Comparison of ENCODE assay signal across 8 cellular contexts in the genomic region with DNA sequence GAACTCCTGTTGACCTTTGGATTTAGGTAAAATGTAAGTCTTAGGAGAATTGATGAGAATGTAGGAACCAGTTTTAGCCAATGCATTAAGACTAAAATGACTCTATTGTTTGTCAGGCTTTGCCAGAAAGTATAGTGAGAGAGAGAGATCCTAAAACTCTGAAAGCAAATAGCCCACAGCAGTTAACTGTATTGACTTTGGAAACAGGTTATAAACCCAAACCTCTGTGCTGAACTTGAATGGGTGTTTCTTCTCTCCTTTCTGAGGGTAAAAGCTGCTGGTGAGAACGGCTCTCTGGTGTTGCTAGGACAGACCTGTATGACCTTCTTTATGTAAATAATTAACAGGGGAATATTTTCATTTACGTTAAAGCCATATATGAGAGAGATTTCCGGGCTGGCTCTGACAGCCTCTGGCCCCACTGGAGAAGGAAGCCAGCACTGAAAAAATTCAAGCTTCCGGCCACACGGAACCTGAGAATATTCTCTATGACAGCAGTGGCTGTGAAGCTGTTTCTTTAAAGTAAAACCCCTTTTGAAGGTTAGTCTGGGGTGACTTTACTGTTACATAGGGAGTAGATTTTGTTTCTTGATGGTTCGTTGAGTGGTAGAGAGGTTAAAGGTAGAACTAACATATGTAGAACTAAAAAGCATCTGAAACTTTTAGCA.
DNase-seq lines count a peak whose midpoint lies in the region; ATAC-seq and TF ChIP-seq lines count a peak whose summit lies in the region.

No MANE protein-coding gene starts in this region.

- CTCF ChIA-PET in mammary epithelial cell (lab: Charles Lee; ENCODE audit: low non-redundant PET): no interaction called here

- H3K9me3 ChIP-seq in mammary epithelial cell (replicated peaks; ENCODE audit: insufficient read depth, low read length): no peaks in the 10 kb centered on the region
- no peaks in the 10 kb centered on the region for H3K9me3 ChIP-seq in gastrocnemius medialis

- ATAC-seq in GM18520 (IDR thresholded peaks at IDR 0.05; ENCODE audit: unreplicated experiment) (peak; percentile 81), HG02571 (IDR thresholded peaks at IDR 0.05; ENCODE audit: unreplicated experiment) (peak; percentile 88), gastrocnemius medialis (no peak)

- H3K79me2 ChIP-seq in mammary epithelial cell (ENCODE audit: insufficient read depth, low read length): peaks cover 90% of the 10 kb centered on the region

- no peak overlapping the region for H3K4me3 ChIP-seq in mammary epithelial cell (replicated peaks in 1 of 3; ENCODE audit: insufficient read depth in 1 of 3, low read depth in 2 of 3, low read length in 3 of 3)
- no peak overlapping the region for H3K4me3 ChIP-seq in gastrocnemius medialis

- no peak overlapping the region for H3K9ac ChIP-seq in mammary epithelial cell (ENCODE audit: insufficient read depth, low read length)

- peaks cover 43% of the 10 kb centered on the region for H3K4me1 ChIP-seq in mammary epithelial cell (ENCODE audit: insufficient read depth, low read length)
- peaks cover 33 to 81% of the 10 kb centered on the region in 2 donors for H3K4me1 ChIP-seq in gastrocnemius medialis

- 56% methylated on average over 6 of the region's 6 CpGs for WGBS in mammary epithelial cell (ENCODE audit: low coverage, missing lambda C conversion rate)

- H3K27ac ChIP-seq in mammary epithelial cell (ENCODE audit: insufficient read depth, low read depth, low read length) (peak overlapping the region; percentile 3), gastrocnemius medialis (peak overlapping the region in 3 of 4 donors; percentile 12 to 41 (median 24))

- H3K27me3 ChIP-seq in mammary epithelial cell (ENCODE audit: insufficient read depth, low read length) (no peaks in the 10 kb centered on the region), gastrocnemius medialis (no peaks in the 10 kb centered on the region)

- no peak overlapping the region for H2AFZ ChIP-seq in mammary epithelial cell (ENCODE audit: low read depth, low read length)

- dilution Hi-C loops in mammary epithelial cell (cut with HindIII; ENCODE audit: low sequenced_read_pairs): no loop called here

- TF ChIP-seq CTCF in mammary epithelial cell (conservative IDR thresholded peaks at IDR 0.05 in 1 of 2, IDR thresholded peaks at IDR 0.05 in 1 of 2; ENCODE audit: extremely low read depth in 1 of 2, insufficient read depth in 1 of 2, low read depth in 1 of 2, low read length in 2 of 2): no peak
- TF ChIP-seq CTCF in gastrocnemius medialis (IDR thresholded peaks at IDR 0.05 in 4 of 5, conservative IDR thresholded peaks at IDR 0.05 in 1 of 5): no peak

- in situ Hi-C loops in mammary epithelial cell (cut with MboI; ENCODE audit: low sequenced_read_pairs in 2 of 2) (no loop called here), gastrocnemius medialis (cut with MboI; ENCODE audit: low sequenced_read_pairs in 4 of 4) (no loop called here)

- DNase-seq in NCI-H1048 (lab: John Stamatoyannopoulos, UW) (peak; percentile 27), mammary epithelial cell (no peak), gastrocnemius medialis (no peak), HUDEP-2 (lab: John Stamatoyannopoulos, UW; ENCODE audit: unreplicated experiment in 76 of 76) (no peak), DMS79 (lab: John Stamatoyannopoulos, UW) (no peak), midbrain (lab: John Stamatoyannopoulos, UW) (no peak)

- TF ChIP-seq POLR2A in gastrocnemius medialis (IDR thresholded peaks at IDR 0.05): no peak

- peaks cover 2% of the 10 kb centered on the region for H3K36me3 ChIP-seq in mammary epithelial cell (ENCODE audit: insufficient read depth, low read length)
- no peaks in the 10 kb centered on the region for H3K36me3 ChIP-seq in gastrocnemius medialis

- intact Hi-C loops in mammary epithelial cell (cut with micrococcal nuclease): no loop called here
- intact Hi-C loops in gastrocnemius medialis (cut with DNase I; ENCODE audit: low total_unique reads): loop anchor here (2.0 kb wide), 1 partner anchor 53 kb away; no protein-coding TSS in a partner anchor

- H4K20me1 ChIP-seq in mammary epithelial cell (ENCODE audit: insufficient read depth, low read length): no peaks in the 10 kb centered on the region

- H3K4me2 ChIP-seq in mammary epithelial cell (ENCODE audit: insufficient read depth, low read depth, low read length): no peak overlapping the region

- no TSS peak for BruUV-seq in mammary epithelial cell (replicated peaks; lab: Mats Ljungman, UMichigan)

Comparison
In these comparisons a context has a peak if more than half of its experiments do, and no peak if none do; other contexts are left out.
1. ATAC-seq: peak in GM18520 (single experiment) and HG02571 (single experiment); none in gastrocnemius medialis (0 of 2).